ENCODE assay signal across 9 cellular contexts in the genomic region with DNA sequence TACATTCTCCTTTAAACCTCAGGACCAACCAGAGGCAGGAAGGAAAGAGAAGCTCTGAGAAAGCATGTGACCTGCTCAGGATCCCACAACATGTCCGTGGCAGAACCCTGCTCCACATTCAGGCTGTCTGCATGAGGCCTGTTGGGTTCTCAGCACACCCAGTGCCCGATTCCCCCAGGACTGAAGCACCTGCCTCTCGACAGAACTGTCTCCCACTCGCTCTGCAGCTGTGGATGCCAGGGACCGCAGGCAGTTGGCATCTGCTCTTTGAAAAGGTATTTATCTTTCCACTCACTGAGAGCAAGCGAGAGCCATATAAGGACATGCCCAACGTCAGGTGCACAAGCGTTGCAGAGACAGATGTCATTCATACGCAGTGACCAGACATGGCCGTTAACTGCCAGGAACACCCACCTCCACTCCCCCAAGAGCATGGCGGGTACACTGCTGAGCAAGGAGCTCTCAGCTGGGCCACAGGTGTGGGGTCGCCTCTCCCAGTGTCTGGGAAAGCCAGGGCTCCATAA. TPM values are rescaled to one million over a fixed set of nuclear protein-coding genes. Genes with fewer than 3 reads are reported as not detected.
DNase-seq lines count a peak whose midpoint lies in the region; ATAC-seq and TF ChIP-seq lines count a peak whose summit lies in the region.
"Had no signal": no experiment of that assay in that cellular context is flagged by ENCODE, and none has a peak within 500 bp of the region (broad histone marks: within the 10 kb centered on the region; RNA-seq: fewer than 3 reads in every experiment).

No MANE protein-coding gene starts in this region.

- H2AFZ ChIP-seq in DND-41 (ENCODE audit: low read depth, low read length): peak overlapping the region; percentile 50

- no peaks in the 10 kb centered on the region for H3K9me3 ChIP-seq in DND-41 (ENCODE audit: insufficient read depth, low read length, severe bottlenecking)
- H3K9me3 ChIP-seq in naive thymus-derived CD4-positive, alpha-beta T cell (ENCODE audit: control insufficient read depth in 2 of 3, low read length in 3 of 3): no peaks in the 10 kb centered on the region

- H3K27ac Mint-ChIP-seq in activated naive CD4-positive, alpha-beta T cell treated with anti-CD3 and anti-CD28 coated beads, Interleukin-2, amount 50 U/mL, for 24 hours: peak overlapping the region; percentile 86
- H3K27ac Mint-ChIP-seq in naive thymus-derived CD4-positive, alpha-beta T cell: peak overlapping the region; percentile 89 to 98 (median 95)
- H3K27ac Mint-ChIP-seq in progenitor cell of endocrine pancreas: no peak overlapping the region

- no peaks in the 10 kb centered on the region for H3K27me3 ChIP-seq in DND-41 (ENCODE audit: insufficient read depth, low read length, poor library complexity)
- H3K27me3 ChIP-seq in naive thymus-derived CD4-positive, alpha-beta T cell (ENCODE audit: control insufficient read depth in 2 of 2, insufficient read depth in 2 of 2, low read length in 2 of 2): no peaks in the 10 kb centered on the region

- peak overlapping the region; percentile 88 for H3K27ac ChIP-seq in DND-41 (ENCODE audit: low read length)
- peak overlapping the region; percentile 84 for H3K27ac ChIP-seq in naive thymus-derived CD4-positive, alpha-beta T cell (ENCODE audit: low read depth, low read length)
- H3K27ac ChIP-seq: epithelial cell of prostate had no signal

- peak overlapping the region; percentile 70 for H3K4me3 Mint-ChIP-seq in activated naive CD4-positive, alpha-beta T cell treated with anti-CD3 and anti-CD28 coated beads, Interleukin-2, amount 50 U/mL, for 24 hours
- peak overlapping the region; percentile 75 to 83 (median 79) for H3K4me3 Mint-ChIP-seq in naive thymus-derived CD4-positive, alpha-beta T cell
- no peak overlapping the region for H3K4me3 Mint-ChIP-seq in progenitor cell of endocrine pancreas (ENCODE audit: low read depth)

- H3K4me3 ChIP-seq in DND-41 (ENCODE audit: low read depth in 1 of 2, low read length in 2 of 2): no peak overlapping the region
- peak overlapping the region; percentile 24 for H3K4me3 ChIP-seq in naive thymus-derived CD4-positive, alpha-beta T cell (ENCODE audit: low read length)

- intact Hi-C loops in naive thymus-derived CD4-positive, alpha-beta T cell (cut with micrococcal nuclease): loop anchor here (1.0 to 2.0 kb wide), 6 partner anchors 12 to 56 kb away; a partner anchor contains a TSS

- CTCF ChIA-PET in naive thymus-derived CD4-positive, alpha-beta T cell (lab: Charles Lee): interaction anchor here (0.6 to 1.1 kb wide), 6 partner anchors 17 to 1574 kb away, joined by 3 to 6 read pairs (median 3); no protein-coding TSS in a partner anchor

- H3K4me2 ChIP-seq in DND-41 (ENCODE audit: insufficient read depth, low read length): no peak overlapping the region

- no peaks in the 10 kb centered on the region for H3K9me3 Mint-ChIP-seq in activated naive CD4-positive, alpha-beta T cell treated with anti-CD3 and anti-CD28 coated beads, Interleukin-2, amount 50 U/mL, for 24 hours
- no peaks in the 10 kb centered on the region for H3K9me3 Mint-ChIP-seq in naive thymus-derived CD4-positive, alpha-beta T cell
- H3K9me3 Mint-ChIP-seq in progenitor cell of endocrine pancreas (ENCODE audit: low read depth): no peaks in the 10 kb centered on the region

- H3K27me3 Mint-ChIP-seq in activated naive CD4-positive, alpha-beta T cell treated with anti-CD3 and anti-CD28 coated beads, Interleukin-2, amount 50 U/mL, for 24 hours: no peaks in the 10 kb centered on the region
- no peaks in the 10 kb centered on the region for H3K27me3 Mint-ChIP-seq in naive thymus-derived CD4-positive, alpha-beta T cell
- no peaks in the 10 kb centered on the region for H3K27me3 Mint-ChIP-seq in progenitor cell of endocrine pancreas

- no peak for TF ChIP-seq CTCF in DND-41 (IDR thresholded peaks at IDR 0.05; ENCODE audit: borderline replicate concordance, extremely low read depth, low read length, poor library complexity, severe bottlenecking)
- no peak for TF ChIP-seq CTCF in progenitor cell of endocrine pancreas (IDR thresholded peaks at IDR 0.05; ENCODE audit: unreplicated experiment)

- H3K36me3 ChIP-seq in DND-41 (ENCODE audit: insufficient read depth, low read length): no peaks in the 10 kb centered on the region
- peaks cover 0 to under 1% (median 0%) of the 10 kb centered on the region in 3 experiments for H3K36me3 ChIP-seq in naive thymus-derived CD4-positive, alpha-beta T cell (ENCODE audit: control insufficient read depth in 2 of 3, insufficient read depth in 3 of 3, low read length in 3 of 3)

- POLR2A ChIA-PET in naive thymus-derived CD4-positive, alpha-beta T cell (lab: Charles Lee): interaction anchor here (0.7 to 8.6 kb wide), 12 partner anchors 11 to 148 kb away, joined by 3 to 97 read pairs (median 6); no protein-coding TSS in a partner anchor

- peak; percentile 88 for ATAC-seq in DND-41 (ENCODE audit: insufficient read depth, low read depth)
- ATAC-seq in naive thymus-derived CD4-positive, alpha-beta T cell: peak; percentile 96
- ATAC-seq in HG02610 (IDR thresholded peaks at IDR 0.05; ENCODE audit: unreplicated experiment): no peak

- H4K20me1 ChIP-seq in DND-41 (ENCODE audit: insufficient read depth, low read length): no peaks in the 10 kb centered on the region

- H3K79me2 ChIP-seq in DND-41 (ENCODE audit: insufficient read depth, low read length): peaks cover 2% of the 10 kb centered on the region; the same call in 1 of the 2 replicates

- H3K4me1 ChIP-seq in DND-41 (ENCODE audit: insufficient read depth, low read length): peaks cover 32% of the 10 kb centered on the region
- H3K4me1 ChIP-seq in naive thymus-derived CD4-positive, alpha-beta T cell (ENCODE audit: control insufficient read depth in 2 of 2, insufficient read depth in 2 of 2, low read length in 2 of 2): peaks cover 0 to 27% of the 10 kb centered on the region in 2 donors

- peaks cover 54% of the 10 kb centered on the region for H3K4me1 Mint-ChIP-seq in activated naive CD4-positive, alpha-beta T cell treated with anti-CD3 and anti-CD28 coated beads, Interleukin-2, amount 50 U/mL, for 24 hours
- H3K4me1 Mint-ChIP-seq in naive thymus-derived CD4-positive, alpha-beta T cell: peaks cover 24 to 70% (median 55%) of the 10 kb centered on the region in 7 donors
- H3K4me1 Mint-ChIP-seq in progenitor cell of endocrine pancreas (ENCODE audit: low read depth): no peaks in the 10 kb centered on the region

- H3K36me3 Mint-ChIP-seq in activated naive CD4-positive, alpha-beta T cell treated with anti-CD3 and anti-CD28 coated beads, Interleukin-2, amount 50 U/mL, for 24 hours: peaks cover 2% of the 10 kb centered on the region
- peaks cover 0 to 15% (median 8%) of the 10 kb centered on the region in 5 donors for H3K36me3 Mint-ChIP-seq in naive thymus-derived CD4-positive, alpha-beta T cell
- H3K36me3 Mint-ChIP-seq in progenitor cell of endocrine pancreas (ENCODE audit: insufficient read depth): no peaks in the 10 kb centered on the region

- H3K9ac ChIP-seq in DND-41 (ENCODE audit: low read depth, low read length): peak overlapping the region; percentile 34

- DNase-seq in DND-41 (peak; percentile 81), NCI-H524 treated with DMSO at 0.1 percent for 48 hours (lab: John Stamatoyannopoulos, UW) (peak; percentile 44), AG08396 (ENCODE audit: low spot score) (no peak), progenitor cell of endocrine pancreas (ENCODE audit: low spot score, unreplicated experiment) (no peak), HT-29 (ENCODE audit: low spot score) (no peak)
- DNase-seq in naive thymus-derived CD4-positive, alpha-beta T cell: peak in 8 of 9 donors; percentile 34 to 83 (median 71)

RNA-seq across cellular contexts. Expression of a gene that starts 18.9 kb away (rescaled TPM):
- total RNA-seq in naive thymus-derived CD4-positive, alpha-beta T cell: 10 to 100 TPM; 22.2 to 65.3 (median 56.6) TPM
- polyA plus RNA-seq in naive thymus-derived CD4-positive, alpha-beta T cell: 1 to 10 TPM; 2.9 to 9.2 TPM
- total RNA-seq in progenitor cell of endocrine pancreas: 2.1 and 2.6 TPM in 2 replicates
- total RNA-seq in HT-29 (2014; rRNA removed; shearing (Covaris generic)): 0.99 and 1.6 TPM in 2 replicates

Comparison
In these comparisons a context has a peak if more than half of its experiments do, and no peak if none do; other contexts are left out.
1. DNase-seq: peak in DND-41 (single experiment), NCI-H524 treated with DMSO at 0.1 percent for 48 hours (single experiment) and naive thymus-derived CD4-positive, alpha-beta T cell (8 of 9); none in AG08396 (single experiment), progenitor cell of endocrine pancreas (single experiment) and HT-29 (single experiment).